ENCODE assay signal across 8 cellular contexts in genomic region chr3:185552358-185552877, GRCh38. TPM values are rescaled to one million over a fixed set of nuclear protein-coding genes. Genes with fewer than 3 reads are reported as not detected.
DNase-seq lines count a peak whose midpoint lies in the region; ATAC-seq and TF ChIP-seq lines count a peak whose summit lies in the region.

LIPH (minus strand) TSS chr3:185552588; CDS start chr3:185552471, 117 bp downstream.

- no peak for TF ChIP-seq POLR2A in esophagus squamous epithelium (IDR thresholded peaks at IDR 0.05)

- 20 to 21% methylated on average over 6 of the region's 6 CpGs for WGBS in esophagus squamous epithelium, 2 donors

- peaks cover 14% of the 10 kb centered on the region for H3K4me1 Mint-ChIP-seq in stimulated activated naive CD8-positive, alpha-beta T cell treated with anti-CD3 and anti-CD28 coated beads, Interleukin-15, Interleukin-2, amounts not matched to agents 100 ng/mL and 50 ng/mL, for 24 hours (ENCODE audit: low read depth)

- H3K36me3 ChIP-seq in esophagus squamous epithelium: no peaks in the 10 kb centered on the region

- peak within 1 kb of the TSS; percentile 0 to 25 (median 17) for H3K4me3 ChIP-seq in esophagus squamous epithelium

- H3K27ac Mint-ChIP-seq in stimulated activated naive CD8-positive, alpha-beta T cell treated with anti-CD3 and anti-CD28 coated beads, Interleukin-15, Interleukin-2, amounts not matched to agents 100 ng/mL and 50 ng/mL, for 24 hours: peak within 1 kb of the TSS; percentile 22

- no peaks in the 10 kb centered on the region for H3K36me3 Mint-ChIP-seq in stimulated activated naive CD8-positive, alpha-beta T cell treated with anti-CD3 and anti-CD28 coated beads, Interleukin-15, Interleukin-2, amounts not matched to agents 100 ng/mL and 50 ng/mL, for 24 hours (ENCODE audit: low read depth)

- DNase-seq in stimulated activated CD4-positive, alpha-beta T cell treated with anti-CD3 and anti-CD28 coated beads, Interleukin-15, amount 100 ng/mL, for 24 hours: peak; percentile 55
- DNase-seq in stimulated activated CD4-positive, alpha-beta T cell treated with anti-CD3 and anti-CD28 coated beads, Interleukin-12 subunit alpha, Interleukin-12 subunit beta, amount 100 ng/mL, for 4 hours: no peak
- DNase-seq in NCI-H774 (lab: John Stamatoyannopoulos, UW): peak; percentile 44
- DNase-seq in esophagus squamous epithelium (lab: John Stamatoyannopoulos, UW): no peak
- DNase-seq in G401 (ENCODE audit: low spot score): no peak
- no peak for DNase-seq in activated effector memory CD4-positive, alpha-beta T cell treated with Interleukin-2 at 50 U/mL for 16 hours

- peak within 1 kb of the TSS in 3 of 4 donors; percentile 73 to 84 (median 76) for H3K27ac ChIP-seq in esophagus squamous epithelium

- in situ Hi-C loops in G401 (cut with HindIII; ENCODE audit: low sequenced_read_pairs): no loop called here

- ATAC-seq in HG02798 (IDR thresholded peaks at IDR 0.05; ENCODE audit: poor library complexity, unreplicated experiment): peak; percentile 81

- no peaks in the 10 kb centered on the region for H3K27me3 Mint-ChIP-seq in stimulated activated naive CD8-positive, alpha-beta T cell treated with anti-CD3 and anti-CD28 coated beads, Interleukin-15, Interleukin-2, amounts not matched to agents 100 ng/mL and 50 ng/mL, for 24 hours

- intact Hi-C loops in esophagus squamous epithelium (cut with DNase I): no loop called here

- H3K27me3 ChIP-seq in esophagus squamous epithelium: no peaks in the 10 kb centered on the region

- H3K4me1 ChIP-seq in esophagus squamous epithelium: peaks cover 0 to 58% (median 10%) of the 10 kb centered on the region in 3 donors

- no peaks in the 10 kb centered on the region for H3K9me3 Mint-ChIP-seq in stimulated activated naive CD8-positive, alpha-beta T cell treated with anti-CD3 and anti-CD28 coated beads, Interleukin-15, Interleukin-2, amounts not matched to agents 100 ng/mL and 50 ng/mL, for 24 hours

- no peak for TF ChIP-seq CTCF in esophagus squamous epithelium (IDR thresholded peaks at IDR 0.05)

- no peaks in the 10 kb centered on the region for H3K9me3 ChIP-seq in esophagus squamous epithelium

- no peak within 1 kb of the TSS for H3K4me3 Mint-ChIP-seq in stimulated activated naive CD8-positive, alpha-beta T cell treated with anti-CD3 and anti-CD28 coated beads, Interleukin-15, Interleukin-2, amounts not matched to agents 100 ng/mL and 50 ng/mL, for 24 hours

RNA-seq across cellular contexts. Expression of gene LIPH, which starts in this region (rescaled TPM):
- total RNA-seq in esophagus squamous epithelium: 10 to 100 TPM in 3 of 4 donors, 1 to 10 TPM in 1; 5.7 to 11.3 (median 10.8) TPM
- total RNA-seq in G401 (2014; rRNA removed; shearing (Covaris generic)): not detected in 2 replicates

Comparison
In these comparisons a context has a peak if more than half of its experiments do, and no peak if none do; other contexts are left out.
1. DNase-seq: peak in stimulated activated CD4-positive, alpha-beta T cell treated with anti-CD3 and anti-CD28 coated beads, Interleukin-15, amount 100 ng/mL, for 24 hours (single experiment) and NCI-H774 (single experiment); none in stimulated activated CD4-positive, alpha-beta T cell treated with anti-CD3 and anti-CD28 coated beads, Interleukin-12 subunit alpha, Interleukin-12 subunit beta, amount 100 ng/mL, for 4 hours (single experiment), esophagus squamous epithelium (single experiment), G401 (single experiment) and activated effector memory CD4-positive, alpha-beta T cell treated with Interleukin-2 at 50 U/mL for 16 hours (single experiment).